1 cellular context compared by ENCODE assay signal in the genomic region with DNA sequence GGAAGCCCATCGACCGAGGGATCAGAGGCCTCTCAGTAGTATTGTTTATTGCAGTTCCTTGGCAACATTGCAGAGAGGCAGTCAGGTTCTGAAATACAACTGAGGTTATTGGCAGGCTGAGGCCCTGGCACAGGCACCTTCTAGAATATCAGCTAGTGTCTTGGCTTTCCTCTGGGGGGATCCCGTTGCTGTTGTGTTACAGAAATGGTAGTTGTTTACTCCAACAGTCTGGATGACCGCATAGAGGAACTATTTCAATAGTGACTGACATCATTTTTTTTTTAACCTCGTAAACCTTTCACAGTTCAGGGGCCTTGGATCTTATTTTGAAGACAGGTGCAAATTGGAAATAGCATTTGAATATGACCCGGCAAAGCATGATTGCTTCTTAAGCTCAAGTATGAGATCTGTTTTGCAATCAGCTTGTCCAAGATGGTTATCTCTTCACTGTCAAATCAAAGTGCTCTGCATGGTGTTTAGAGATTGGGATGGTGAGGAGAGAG.
TF ChIP-seq lines count a peak whose summit lies in the region.

No MANE protein-coding gene starts in this region.

TF ChIP-seq in A549, 52 proteins besides CTCF, POLR2A, EP300 and RAD21 (continued from another document):
- TF ChIP-seq, protein P1, sequence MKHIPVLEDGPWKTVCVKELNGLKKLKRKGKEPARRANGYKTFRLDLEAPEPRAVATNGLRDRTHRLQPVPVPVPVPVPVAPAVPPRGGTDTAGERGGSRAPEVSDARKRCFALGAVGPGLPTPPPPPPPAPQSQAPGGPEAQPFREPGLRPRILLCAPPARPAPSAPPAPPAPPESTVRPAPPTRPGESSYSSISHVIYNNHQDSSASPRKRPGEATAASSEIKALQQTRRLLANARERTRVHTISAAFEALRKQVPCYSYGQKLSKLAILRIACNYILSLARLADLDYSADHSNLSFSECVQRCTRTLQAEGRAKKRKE (CRISPR knock-in tag; IDR thresholded peaks at IDR 0.05; ENCODE audit: low read depth), result no peak
- TF ChIP-seq RARB (CRISPR knock-in tag; IDR thresholded peaks at IDR 0.05) (no peak), KDM5A (IDR thresholded peaks at IDR 0.05) (no peak), CEBPB (IDR thresholded peaks at IDR 0.05) (no peak), ZC3H11A (IDR thresholded peaks at IDR 0.05) (no peak)
- TF ChIP-seq, protein P2, sequence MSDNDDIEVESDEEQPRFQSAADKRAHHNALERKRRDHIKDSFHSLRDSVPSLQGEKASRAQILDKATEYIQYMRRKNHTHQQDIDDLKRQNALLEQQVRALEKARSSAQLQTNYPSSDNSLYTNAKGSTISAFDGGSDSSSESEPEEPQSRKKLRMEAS (IDR thresholded peaks at IDR 0.05), result no peak
